9 cellular contexts compared by ENCODE assay signal in genomic region chr3:52204337-52205073, GRCh38. TPM values are rescaled to one million over a fixed set of nuclear protein-coding genes. Genes with fewer than 3 reads are reported as not detected.
A peak's percentile ranks its signal among the peaks of the same experiment; 100 is the strongest.
DNase-seq lines count a peak whose midpoint lies in the region; ATAC-seq, FAIRE-seq and TF ChIP-seq lines count a peak whose summit lies in the region.
"Had no signal": no experiment of that assay in that cellular context is flagged by ENCODE, and none has a peak within 500 bp of the region (broad histone marks: within the 10 kb centered on the region; RNA-seq: fewer than 3 reads in every experiment).

No MANE protein-coding gene starts in this region.

- no peak for FAIRE-seq in pancreas (lab: Jason Lieb, UNC)

- H3K4me1 Mint-ChIP-seq in activated CD8-positive, alpha-beta T cell treated with anti-CD3 and anti-CD28 coated beads for 36 hours (ENCODE audit: low read depth) = peaks cover 43% of the 10 kb centered on the region

- in situ Hi-C loops in GM13977 (cut with MboI; ENCODE audit: low pct_unique_long_range_greater_than_20kb, low sequenced_read_pairs, unreplicated experiment) = no loop called here

- peak; percentile 38 for DNase-seq in NCI-H82 (lab: John Stamatoyannopoulos, UW)
- DNase-seq in NCI-H82 treated with DMSO at 0.1 percent for 48 hours (lab: John Stamatoyannopoulos, UW; ENCODE audit: unreplicated experiment) = no peak
- peak; percentile 20 for DNase-seq in NCI-H1417 treated with DMSO at 0.1 percent for 48 hours (lab: John Stamatoyannopoulos, UW)
- DNase-seq in activated CD8-positive, alpha-beta T cell treated with anti-CD3 and anti-CD28 coated beads for 36 hours = peak; percentile 69
- peak in 2 of 6 donors; percentile 45 for DNase-seq in pancreas
- no peak for DNase-seq in glomerular visceral epithelial cell (ENCODE audit: extremely low spot score)
- DNase-seq in GM13977 (ENCODE audit: low spot score) = no peak

- no peaks in the 10 kb centered on the region for H3K9me3 Mint-ChIP-seq in activated CD8-positive, alpha-beta T cell treated with anti-CD3 and anti-CD28 coated beads for 36 hours

- no peak for TF ChIP-seq CTCF in activated CD8-positive, alpha-beta T cell treated with anti-CD3 and anti-CD28 coated beads for 36 hours (IDR thresholded peaks at IDR 0.05)
- no peak for TF ChIP-seq CTCF in pancreas (IDR thresholded peaks at IDR 0.05)
- TF ChIP-seq CTCF in GM13977 (IDR thresholded peaks at IDR 0.05; ENCODE audit: extremely low read depth, insufficient read depth, missing control alignments) = no peak

- no peaks in the 10 kb centered on the region for H3K27me3 ChIP-seq in pancreas

- H3K27me3 Mint-ChIP-seq in activated CD8-positive, alpha-beta T cell treated with anti-CD3 and anti-CD28 coated beads for 36 hours = no peaks in the 10 kb centered on the region

- no peaks in the 10 kb centered on the region for H3K9me3 ChIP-seq in pancreas

- 66 to 70% methylated on average over 10 of the region's 10 CpGs for WGBS in pancreas, 2 donors

- H3K4me3 Mint-ChIP-seq in activated CD8-positive, alpha-beta T cell treated with anti-CD3 and anti-CD28 coated beads for 36 hours = no peak overlapping the region

- intact Hi-C loops in activated CD8-positive, alpha-beta T cell treated with anti-CD3 and anti-CD28 coated beads for 36 hours (cut with micrococcal nuclease) = no loop called here
- intact Hi-C loops in pancreas (cut with DNase I) = no loop called here

- POLR2A ChIA-PET in activated CD8-positive, alpha-beta T cell treated with anti-CD3 and anti-CD28 coated beads for 36 hours (lab: Charles Lee) = interaction anchor here (1.3 to 2.2 kb wide), 3 partner anchors 13 to 18 kb away, joined by 3 to 12 read pairs (median 10); no protein-coding TSS in a partner anchor

- H3K4me1 ChIP-seq in pancreas = peaks cover 0 to 8% (median 0%) of the 10 kb centered on the region in 3 donors

- H3K27ac Mint-ChIP-seq in activated CD8-positive, alpha-beta T cell treated with anti-CD3 and anti-CD28 coated beads for 36 hours = peak overlapping the region; percentile 30

- H3K36me3 Mint-ChIP-seq in activated CD8-positive, alpha-beta T cell treated with anti-CD3 and anti-CD28 coated beads for 36 hours (ENCODE audit: low read depth) = peaks cover 70% of the 10 kb centered on the region

- H3K27ac ChIP-seq in pancreas = no peak overlapping the region

- no peak overlapping the region for H3K4me3 ChIP-seq in pancreas

- peak; percentile 75 for ATAC-seq in activated CD8-positive, alpha-beta T cell treated with anti-CD3 and anti-CD28 coated beads for 36 hours
- ATAC-seq in pancreas (peak; percentile 57 to 79 (median 70)), HG03342 (IDR thresholded peaks at IDR 0.05; ENCODE audit: unreplicated experiment) (no peak)

- CTCF ChIA-PET in activated CD8-positive, alpha-beta T cell treated with anti-CD3 and anti-CD28 coated beads for 36 hours (lab: Charles Lee) = interaction anchor here (0.9 to 6.6 kb wide), 5 partner anchors 15 to 135 kb away, joined by 3 to 71 read pairs (median 5); no protein-coding TSS in a partner anchor

- H3K36me3 ChIP-seq in pancreas = peaks cover 0 to 64% (median 17%) of the 10 kb centered on the region in 3 donors

RNA-seq across cellular contexts. Expression of gene ALAS1, which starts 6.5 kb away (rescaled TPM):
- total RNA-seq in activated CD8-positive, alpha-beta T cell treated with anti-CD3 and anti-CD28 coated beads for 36 hours = 10 to 100 TPM; 54.3 to 54.6 TPM
- total RNA-seq in pancreas = 10 to 100 TPM; 10.1 to 21.7 (median 12.9) TPM
- polyA plus RNA-seq in pancreas = 10 to 100 TPM in 1 of 2 donors, 1 to 10 TPM in 1; 8.4 to 20.2 TPM

RNA-seq across cellular contexts. Expression of gene TLR9, which starts 20.9 kb away (rescaled TPM):
- 1 to 10 TPM; 2.0 TPM for total RNA-seq in activated CD8-positive, alpha-beta T cell treated with anti-CD3 and anti-CD28 coated beads for 36 hours
- under 1 TPM in 4 of 6 donors, not detected in 2; 0.03 to 0.47 (median 0.04) TPM for total RNA-seq in pancreas
- under 1 TPM; 0.05 to 0.27 TPM for polyA plus RNA-seq in pancreas
- total RNA-seq: glomerular endothelial cell had no signal

RNA-seq across cellular contexts. Expression of gene TWF2, which starts 34.5 kb away (rescaled TPM):
- 100 to 1,000 TPM; 137 TPM for total RNA-seq in activated CD8-positive, alpha-beta T cell treated with anti-CD3 and anti-CD28 coated beads for 36 hours
- total RNA-seq in pancreas = 10 to 100 TPM in 4 of 6 donors, 1 to 10 TPM in 2; 8.9 to 26.8 (median 11.3) TPM
- polyA plus RNA-seq in pancreas = 10 to 100 TPM; 12.9 to 15.9 TPM

RNA-seq across cellular contexts. Expression of gene PPM1M, which starts 41.1 kb away (rescaled TPM):
- total RNA-seq in activated CD8-positive, alpha-beta T cell treated with anti-CD3 and anti-CD28 coated beads for 36 hours = 100 to 1,000 TPM in 1 of 2 experiments, 10 to 100 TPM in 1; 94.3 to 100 TPM
- total RNA-seq in pancreas = 10 to 100 TPM in 1 of 6 donors, 1 to 10 TPM in 5; 4.0 to 15.2 (median 6.7) TPM
- 10 to 100 TPM in 1 of 2 donors, 1 to 10 TPM in 1; 9.2 to 11.8 TPM for polyA plus RNA-seq in pancreas

RNA-seq across cellular contexts. Expression of gene POC1A, which starts 50.3 kb away (rescaled TPM):
- total RNA-seq in activated CD8-positive, alpha-beta T cell treated with anti-CD3 and anti-CD28 coated beads for 36 hours = 10 to 100 TPM; 21.2 to 23.5 TPM
- 1 to 10 TPM in 1 of 6 donors, under 1 TPM in 5; 0.37 to 1.1 (median 0.71) TPM for total RNA-seq in pancreas
- under 1 TPM; 0.46 to 0.80 TPM for polyA plus RNA-seq in pancreas

Comparison
In these comparisons a context has a peak if more than half of its experiments do, and no peak if none do; other contexts are left out.
1. DNase-seq: peak in NCI-H82 (single experiment), NCI-H1417 treated with DMSO at 0.1 percent for 48 hours (single experiment) and activated CD8-positive, alpha-beta T cell treated with anti-CD3 and anti-CD28 coated beads for 36 hours (single experiment); none in NCI-H82 treated with DMSO at 0.1 percent for 48 hours (single experiment), glomerular visceral epithelial cell (single experiment) and GM13977 (single experiment).
2. RNA of gene TWF2, which starts 34.5 kb away (total RNA-seq): 137 TPM in activated CD8-positive, alpha-beta T cell treated with anti-CD3 and anti-CD28 coated beads for 36 hours; 8.9 to 26.8 TPM in pancreas; every median in the first group is over 4 times any median in the second.